1 cellular context compared by ENCODE assay signal in the genomic region with DNA sequence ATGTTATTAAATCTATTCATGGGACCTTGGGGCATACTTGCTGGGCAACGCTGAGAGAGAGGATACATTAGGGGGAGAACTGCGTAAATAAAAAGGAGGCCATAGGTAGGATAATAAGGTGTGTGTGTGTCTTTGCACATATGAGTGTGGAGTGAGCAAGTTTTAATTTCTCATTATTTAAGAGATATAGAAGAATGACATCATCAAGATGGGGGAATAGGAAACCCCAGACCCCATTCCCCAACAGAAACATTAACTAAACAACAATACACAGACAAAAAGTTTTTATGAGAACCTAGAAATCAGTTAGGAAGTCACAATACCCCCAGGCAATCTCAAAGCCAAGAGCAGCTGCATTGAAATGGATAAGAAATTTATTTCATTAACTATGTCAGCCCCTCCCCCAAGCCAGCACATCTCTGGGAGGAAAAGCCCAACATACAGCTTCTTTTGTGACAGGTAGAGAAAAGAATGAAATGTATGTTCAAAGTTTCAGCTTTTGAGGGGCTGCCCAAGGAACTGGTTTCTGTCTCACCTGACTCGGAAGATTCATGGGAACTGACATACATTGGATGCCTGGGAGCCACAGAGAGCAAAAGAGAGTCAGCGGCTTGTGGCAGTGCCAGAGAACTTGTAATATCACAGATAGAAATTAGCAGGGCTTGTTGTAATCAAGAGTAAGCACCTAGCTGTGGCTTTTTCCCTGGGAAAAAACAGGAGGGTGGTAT.
TF ChIP-seq lines count a peak whose summit lies in the region.

No MANE protein-coding gene starts in this region.

TF ChIP-seq in H1, 55 proteins besides CTCF, POLR2A, EP300 and RAD21:
- TF ChIP-seq SIN3A (conservative IDR thresholded peaks at IDR 0.05 in 1 of 2, IDR thresholded peaks at IDR 0.05 in 1 of 2; ENCODE audit: low read depth in 1 of 2, low read length in 2 of 2): no peak
- TF ChIP-seq POU5F1 (IDR thresholded peaks at IDR 0.05; ENCODE audit: low read depth, low read length): no peak
- no peak for TF ChIP-seq SUZ12 (IDR thresholded peaks at IDR 0.05; ENCODE audit: low read length)
- no peak for TF ChIP-seq TCF12 (IDR thresholded peaks at IDR 0.05; ENCODE audit: low read depth, low read length)
- no peak for TF ChIP-seq SP2 (IDR thresholded peaks at IDR 0.05; ENCODE audit: low read length)
